13 cellular contexts compared by ENCODE assay signal in the genomic region with DNA sequence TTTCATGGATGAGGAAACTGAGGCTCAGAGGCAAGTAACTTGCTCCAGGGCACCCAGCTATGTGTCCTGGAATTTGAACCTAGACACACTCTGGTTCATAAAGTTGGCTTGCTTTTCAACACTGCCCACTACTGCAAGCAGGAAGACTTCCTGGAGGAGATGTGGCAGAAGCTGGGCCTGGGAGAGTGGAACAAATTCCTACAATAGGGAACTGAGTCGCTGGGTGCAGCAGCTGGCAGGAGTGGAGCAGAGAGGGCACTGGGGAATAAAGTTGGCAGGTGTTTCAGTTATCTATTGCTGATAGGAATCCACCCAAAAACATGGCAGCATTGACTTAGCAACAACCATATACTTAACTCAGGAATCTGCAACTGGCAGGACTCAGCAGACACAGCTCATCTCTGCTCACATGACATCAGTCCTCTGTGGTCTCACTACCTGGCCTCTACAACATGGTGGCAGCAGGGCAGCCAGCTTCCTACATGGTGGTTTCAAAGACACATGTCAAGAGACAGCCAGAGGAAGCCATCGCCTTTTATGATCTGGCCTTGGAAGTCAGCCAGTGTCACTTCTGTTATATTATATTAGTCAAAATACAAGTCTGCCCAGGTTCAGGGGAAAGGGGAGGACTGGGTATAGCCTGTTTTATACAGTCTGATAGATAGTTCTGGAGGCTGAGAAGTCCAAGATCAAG. TPM values are rescaled to one million over a fixed set of nuclear protein-coding genes. Genes with fewer than 3 reads are reported as not detected.
A peak's percentile ranks its signal among the peaks of the same experiment; 100 is the strongest.
DNase-seq lines count a peak whose midpoint lies in the region; ATAC-seq and TF ChIP-seq lines count a peak whose summit lies in the region.
"Had no signal": no experiment of that assay in that cellular context is flagged by ENCODE, and none has a peak within 500 bp of the region (broad histone marks: within the 10 kb centered on the region; RNA-seq: fewer than 3 reads in every experiment).

No MANE protein-coding gene starts in this region.

- H3K27ac Mint-ChIP-seq in activated naive CD8-positive, alpha-beta T cell treated with anti-CD3 and anti-CD28 coated beads, Interleukin-2, amount 50 U/mL, for 24 hours = no peak overlapping the region

- H3K4me3 Mint-ChIP-seq in activated naive CD8-positive, alpha-beta T cell treated with anti-CD3 and anti-CD28 coated beads, Interleukin-2, amount 50 U/mL, for 24 hours = no peak overlapping the region

- H3K27ac ChIP-seq in upper lobe of left lung = no peak overlapping the region

- WGBS in upper lobe of left lung, 2 donors = 53 to 55% methylated on average over 2 of the region's 2 CpGs

- H3K36me3 Mint-ChIP-seq in activated naive CD8-positive, alpha-beta T cell treated with anti-CD3 and anti-CD28 coated beads, Interleukin-2, amount 50 U/mL, for 24 hours (ENCODE audit: low read depth) = no peaks in the 10 kb centered on the region

- peaks cover 7% of the 10 kb centered on the region for H3K27me3 Mint-ChIP-seq in activated naive CD8-positive, alpha-beta T cell treated with anti-CD3 and anti-CD28 coated beads, Interleukin-2, amount 50 U/mL, for 24 hours

- DNase-seq in DMS 273 (lab: John Stamatoyannopoulos, UW; ENCODE audit: unreplicated experiment) (peak; percentile 60), DMS 273 treated with DMSO at 0.1 percent for 48 hours (lab: John Stamatoyannopoulos, UW) (no peak), MV-4-11 (lab: John Stamatoyannopoulos, UW) (peak; percentile 69), upper lobe of left lung (no peak)
- DNase-seq in activated naive CD8-positive, alpha-beta T cell treated with anti-CD3 and anti-CD28 coated beads, Interleukin-2, amount 50 U/mL, for 24 hours = no peak
- DNase-seq: activated CD4-positive, CD25-positive, alpha-beta regulatory T cell treated with anti-CD3 and anti-CD28 coated beads, Interleukin-2, amount 50 U/mL, for 72 hours; activated naive CD4-positive, alpha-beta T cell treated with Interleukin-2 at 50 U/mL for 16 hours; DMS79 treated with DMSO at 0.1 percent for 48 hours; NCI-H2227 treated with DMSO at 0.1 percent for 48 hours; stimulated activated CD4-positive, alpha-beta T cell treated with anti-CD3 and anti-CD28 coated beads, Interleukin-4, amount 100 ng/mL, for 24 hours had no signal

- no peak for TF ChIP-seq CTCF in upper lobe of left lung (IDR thresholded peaks at IDR 0.05)

- ATAC-seq in activated naive CD8-positive, alpha-beta T cell treated with anti-CD3 and anti-CD28 coated beads, Interleukin-2, amount 50 U/mL, for 24 hours = peak; percentile 38
- no peak for ATAC-seq in GM18858 (IDR thresholded peaks at IDR 0.05; ENCODE audit: unreplicated experiment)
- ATAC-seq in upper lobe of left lung (ENCODE audit: low FRiP score in 2 of 2) = no peak

- peaks cover 2 to 11% (median 4%) of the 10 kb centered on the region in 4 donors for H3K4me1 ChIP-seq in upper lobe of left lung

- H3K4me3 ChIP-seq in upper lobe of left lung = no peak overlapping the region

- no peaks in the 10 kb centered on the region for H3K9me3 Mint-ChIP-seq in activated naive CD8-positive, alpha-beta T cell treated with anti-CD3 and anti-CD28 coated beads, Interleukin-2, amount 50 U/mL, for 24 hours

- no peak for TF ChIP-seq POLR2A in upper lobe of left lung (IDR thresholded peaks at IDR 0.05)

- no peak for TF ChIP-seq EP300 in upper lobe of left lung (IDR thresholded peaks at IDR 0.05)

- H3K4me1 Mint-ChIP-seq in activated naive CD8-positive, alpha-beta T cell treated with anti-CD3 and anti-CD28 coated beads, Interleukin-2, amount 50 U/mL, for 24 hours = peaks cover 25% of the 10 kb centered on the region

- no peaks in the 10 kb centered on the region for H3K9me3 ChIP-seq in upper lobe of left lung

- H3K36me3 ChIP-seq in upper lobe of left lung = no peaks in the 10 kb centered on the region

- H3K27me3 ChIP-seq in upper lobe of left lung = no peaks in the 10 kb centered on the region

RNA-seq across cellular contexts. Expression of a gene that starts 10.6 kb away (rescaled TPM):
- 10 to 100 TPM in 4 of 6 donors, 1 to 10 TPM in 2; 6.2 to 19.8 (median 13.6) TPM for total RNA-seq in upper lobe of left lung

RNA-seq across cellular contexts. Expression of a gene that starts 30.5 kb away (rescaled TPM):
- 10 to 100 TPM; 38.8 to 81.7 (median 67.5) TPM for total RNA-seq in upper lobe of left lung

RNA-seq across cellular contexts. Expression of a gene that starts 43.6 kb away (rescaled TPM):
- total RNA-seq in upper lobe of left lung = 10 to 100 TPM; 14.0 to 74.0 (median 45.9) TPM

RNA-seq across cellular contexts. Expression of a gene that starts 50.1 kb away (rescaled TPM):
- total RNA-seq in upper lobe of left lung = 1 to 10 TPM in 3 of 6 donors, not detected in 3; 1.4 to 4.2 (median 2.0) TPM
- total RNA-seq: A172, cerebellum had no signal

Comparison
In these comparisons a context has a peak if more than half of its experiments do, and no peak if none do; other contexts are left out.
1. DNase-seq: peak in DMS 273 (single experiment) and MV-4-11 (single experiment); none in DMS 273 treated with DMSO at 0.1 percent for 48 hours (single experiment), activated naive CD8-positive, alpha-beta T cell treated with anti-CD3 and anti-CD28 coated beads, Interleukin-2, amount 50 U/mL, for 24 hours (single experiment) and upper lobe of left lung (0 of 2).